1 cellular context compared by ENCODE assay signal in the genomic region with DNA sequence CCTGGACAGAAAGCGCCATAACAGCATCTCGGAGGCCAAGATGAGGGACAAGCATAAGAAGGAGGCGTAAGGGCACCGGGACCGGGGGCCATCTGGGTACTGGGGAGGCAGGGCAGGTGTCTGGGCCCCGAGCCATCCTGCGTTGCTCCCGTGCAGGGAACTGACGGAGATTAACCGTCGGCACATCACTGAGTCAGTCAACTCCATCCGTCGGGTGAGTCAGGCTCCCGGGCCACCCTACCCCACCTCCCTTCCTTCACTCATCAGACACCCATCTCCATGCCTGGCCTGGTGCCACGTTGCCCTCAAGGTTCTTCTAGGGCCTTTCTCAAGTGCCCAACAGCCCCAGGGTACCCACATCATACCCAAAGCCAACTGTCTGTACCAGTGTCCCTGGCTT.
TF ChIP-seq lines count a peak whose summit lies in the region.

No MANE protein-coding gene starts in this region.

TF ChIP-seq in endothelial cell of umbilical vein, 7 proteins besides CTCF, POLR2A, EP300 and RAD21:
- peak; percentile 51 for TF ChIP-seq POLR2AphosphoS5 (IDR thresholded peaks at IDR 0.05; ENCODE audit: insufficient read depth, low read depth, low read length)
- no peak for TF ChIP-seq MAX (IDR thresholded peaks at IDR 0.05; ENCODE audit: insufficient read depth, insufficient read length)
- TF ChIP-seq FOS (IDR thresholded peaks at IDR 0.05; ENCODE audit: borderline replicate concordance, insufficient read depth, low read length), result peak; percentile 43
